ENCODE assay signal across 39 cellular contexts in the genomic region with DNA sequence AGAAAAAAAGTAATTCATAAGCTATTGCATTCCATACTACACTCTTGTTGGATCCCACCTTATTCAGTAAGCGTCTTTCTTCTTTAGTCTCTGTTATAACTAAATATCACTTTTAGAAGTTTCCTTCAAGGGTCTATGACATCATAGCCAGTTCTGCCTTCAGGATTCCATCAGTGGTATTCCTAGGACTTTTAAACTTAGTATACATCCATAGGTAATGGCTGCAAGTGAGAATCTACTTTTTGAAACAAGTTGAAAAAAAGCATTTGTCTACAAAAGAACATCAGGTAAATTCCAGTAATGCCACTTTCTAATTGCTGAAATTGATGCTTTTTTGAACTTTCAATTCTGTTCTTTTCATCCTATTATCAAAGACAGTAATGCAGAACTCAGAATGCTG. TPM values are rescaled to one million over a fixed set of nuclear protein-coding genes. Genes with fewer than 3 reads are reported as not detected.
"Had no signal": no experiment of that assay in that cellular context is flagged by ENCODE, and none has a peak within 500 bp of the region (broad histone marks: within the 10 kb centered on the region; RNA-seq: fewer than 3 reads in every experiment).

A gene with protein sequence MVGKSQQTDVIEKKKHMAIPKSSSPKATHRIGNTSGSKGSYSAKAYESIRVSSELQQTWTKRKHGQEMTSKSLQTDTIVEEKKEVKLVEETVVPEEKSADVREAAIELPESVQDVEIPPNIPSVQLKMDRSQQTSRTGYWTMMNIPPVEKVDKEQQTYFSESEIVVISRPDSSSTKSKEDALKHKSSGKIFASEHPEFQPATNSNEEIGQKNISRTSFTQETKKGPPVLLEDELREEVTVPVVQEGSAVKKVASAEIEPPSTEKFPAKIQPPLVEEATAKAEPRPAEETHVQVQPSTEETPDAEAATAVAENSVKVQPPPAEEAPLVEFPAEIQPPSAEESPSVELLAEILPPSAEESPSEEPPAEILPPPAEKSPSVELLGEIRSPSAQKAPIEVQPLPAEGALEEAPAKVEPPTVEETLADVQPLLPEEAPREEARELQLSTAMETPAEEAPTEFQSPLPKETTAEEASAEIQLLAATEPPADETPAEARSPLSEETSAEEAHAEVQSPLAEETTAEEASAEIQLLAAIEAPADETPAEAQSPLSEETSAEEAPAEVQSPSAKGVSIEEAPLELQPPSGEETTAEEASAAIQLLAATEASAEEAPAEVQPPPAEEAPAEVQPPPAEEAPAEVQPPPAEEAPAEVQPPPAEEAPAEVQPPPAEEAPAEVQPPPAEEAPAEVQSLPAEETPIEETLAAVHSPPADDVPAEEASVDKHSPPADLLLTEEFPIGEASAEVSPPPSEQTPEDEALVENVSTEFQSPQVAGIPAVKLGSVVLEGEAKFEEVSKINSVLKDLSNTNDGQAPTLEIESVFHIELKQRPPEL (minus strand): TSS at position 101 of the 400 bp plus-strand sequence. CDS start 296 bp downstream, outside the sequence.

- H3K36me3 ChIP-seq: adrenal gland, ascending aorta, brain microvascular endothelial cell, breast epithelium, cardiac muscle cell had no signal

- H3K27ac ChIP-seq: adrenal gland, ascending aorta, body of pancreas, brain microvascular endothelial cell, breast epithelium, cardiac muscle cell had no signal

- FAIRE-seq: astrocyte, bronchial epithelial cell had no signal

- H3K27me3 ChIP-seq: adrenal gland, ascending aorta, body of pancreas, brain microvascular endothelial cell, breast epithelium, cardiac muscle cell had no signal

- H3K4me3 ChIP-seq: adrenal gland, ascending aorta, body of pancreas, breast epithelium, cardiac muscle cell had no signal

- H3K9me3 ChIP-seq: adrenal gland, ascending aorta, body of pancreas, breast epithelium had no signal

- ATAC-seq: activated naive CD4-positive, alpha-beta T cell treated with anti-CD3 and anti-CD28 coated beads, Interleukin-2, amount 50 U/mL, for 72 hours; activated naive CD8-positive, alpha-beta T cell treated with anti-CD3 and anti-CD28 coated beads, Interleukin-2, amount 50 U/mL, for 24 hours; activated T-cell treated with anti-CD3 and anti-CD28 coated beads, Interleukin-2, amount 50 U/mL, for 4 hours; activated T-cell treated with anti-CD3 and anti-CD28 coated beads, Interleukin-2, amount 50 U/mL, for 72 hours; activated T-helper 17 cell treated with anti-CD3 and anti-CD28 coated beads, Interleukin-2, amount 50 U/mL, for 72 hours; body of pancreas had no signal

- DNase-seq: activated effector memory CD4-positive, alpha-beta T cell treated with anti-CD3 and anti-CD28 coated beads, Interleukin-2, amount 50 U/mL, for 16 hours; activated effector memory CD4-positive, alpha-beta T cell treated with Interleukin-2 at 50 U/mL for 16 hours; activated gamma-delta T cell; activated gamma-delta T cell treated with Interleukin-2 at 50 U/mL for 16 hours; activated naive CD4-positive, alpha-beta T cell; activated naive CD4-positive, alpha-beta T cell treated with anti-CD3 and anti-CD28 coated beads for 36 hours; activated naive CD4-positive, alpha-beta T cell treated with anti-CD3 and anti-CD28 coated beads, Interleukin-2, amount 10 ng/mL, durations not matched to agents 7 days and 5 days; activated naive CD4-positive, alpha-beta T cell treated with anti-CD3 and anti-CD28 coated beads, Interleukin-2, amount 50 U/mL, for 16 hours; activated naive CD4-positive, alpha-beta T cell treated with Interleukin-2 at 50 U/mL for 16 hours; activated naive CD8-positive, alpha-beta T cell treated with anti-CD3 and anti-CD28 coated beads for 36 hours; activated naive CD8-positive, alpha-beta T cell treated with anti-CD3 and anti-CD28 coated beads, Interleukin-2, amount 10 ng/mL, durations not matched to agents 7 days and 5 days; activated naive CD8-positive, alpha-beta T cell treated with anti-CD3 and anti-CD28 coated beads, Interleukin-2, amount 50 U/mL, for 24 hours; activated T-cell treated with anti-CD3 and anti-CD28 coated beads, Interleukin-2, amount 50 U/mL, for 1 hour; activated T-cell treated with anti-CD3 and anti-CD28 coated beads, Interleukin-2, amount 50 U/mL, for 24 hours; activated T-cell treated with anti-CD3 and anti-CD28 coated beads, Interleukin-2, amount 50 U/mL, for 4 hours; activated T-cell treated with anti-CD3 and anti-CD28 coated beads, Interleukin-2, amount 50 U/mL, for 48 hours; activated T-cell treated with anti-CD3 and anti-CD28 coated beads, Interleukin-2, amount 50 U/mL, for 72 hours; adrenal gland; amniotic stem cell; amygdala; anterior cingulate cortex; aorta; body of pancreas; brain microvascular endothelial cell; caudate nucleus; central memory CD4-positive, alpha-beta T cell; cerebellar nuclear complex had no signal

- H3K4me1 ChIP-seq: adrenal gland, ascending aorta, body of pancreas, breast epithelium had no signal

RNA-seq across cellular contexts. Expression of the gene that starts here (rescaled TPM):
- total RNA-seq: activated naive CD4-positive, alpha-beta T cell treated with anti-CD3 and anti-CD28 coated beads for 36 hours; activated naive CD4-positive, alpha-beta T cell treated with anti-CD3 and anti-CD28 coated beads, Interleukin-2, amount 50 U/mL, for 72 hours; activated naive CD8-positive, alpha-beta T cell treated with anti-CD3 and anti-CD28 coated beads for 36 hours; activated naive CD8-positive, alpha-beta T cell treated with anti-CD3 and anti-CD28 coated beads, Interleukin-2, amount 10 ng/mL, durations not matched to agents 7 days and 5 days; activated T-cell treated with anti-CD3 and anti-CD28 coated beads, Interleukin-2, amount 50 U/mL, for 4 hours; activated T-cell treated with anti-CD3 and anti-CD28 coated beads, Interleukin-2, amount 50 U/mL, for 72 hours; activated T-helper 1 cell treated with anti-CD3 and anti-CD28 coated beads, Interleukin-12 subunit alpha, Interleukin-12 subunit beta, Interleukin-2, Interleukin-4 antibody, amounts not matched to agents 30 ng/mL and 10 ng/mL and 1 ng/mL, durations not matched to agents 14 hours and 24 hours and 36 hours; activated T-helper 17 cell treated with anti-CD3 and anti-CD28 coated beads, Interleukin-2, amount 50 U/mL, for 72 hours; activated T-helper 2 cell treated with anti-CD3 and anti-CD28 coated beads, Interferon-gamma antibody, Interleukin-2, Interleukin-4, amounts not matched to agents 10 μg/mL and 5 μg/mL and 100 μg/mL, durations not matched to agents 14 hours and 24 hours and 36 hours; aorta; ascending aorta; astrocyte; bronchial epithelial cell; cardiac muscle cell; cardiac septum; chondrocyte had no signal
- polyA plus RNA-seq: adipose tissue, adrenal gland, aorta, cardiac muscle cell had no signal
